15 cellular contexts compared by ENCODE assay signal in the genomic region with DNA sequence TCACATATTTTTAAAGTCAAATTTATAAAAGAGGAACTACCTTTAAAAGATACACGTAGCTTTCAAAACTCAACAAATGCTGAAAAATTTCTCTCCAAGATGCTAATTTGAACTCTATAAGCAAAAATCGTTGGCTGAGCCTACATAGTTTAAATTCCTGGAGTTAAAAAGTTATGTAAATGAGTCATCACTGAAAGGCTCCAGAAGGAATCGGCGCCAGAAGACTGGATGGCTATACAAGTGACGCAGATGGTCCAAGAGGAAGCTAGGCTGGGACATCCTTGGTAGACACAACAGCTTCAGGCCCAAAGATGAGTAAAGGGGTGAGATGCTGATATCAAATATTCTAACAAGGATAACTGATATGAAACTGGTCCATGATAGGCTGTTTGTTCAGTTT. TPM values are rescaled to one million over a fixed set of nuclear protein-coding genes. Genes with fewer than 3 reads are reported as not detected.
DNase-seq lines count a peak whose midpoint lies in the region; ATAC-seq, FAIRE-seq and TF ChIP-seq lines count a peak whose summit lies in the region.
"Had no signal": no experiment of that assay in that cellular context is flagged by ENCODE, and none has a peak within 500 bp of the region (broad histone marks: within the 10 kb centered on the region; RNA-seq: fewer than 3 reads in every experiment).

No MANE protein-coding gene starts in this region.

- DNase-seq in AG08395 (ENCODE audit: low spot score) (peak; percentile 84), HT1080 (ENCODE audit: low read depth) (peak; percentile 89), astrocyte (ENCODE audit: low read depth) (peak; percentile 92), hepatocyte (ENCODE audit: low spot score) (peak; percentile 13), cortex of kidney (lab: John Stamatoyannopoulos, UW) (no peak)
- no peak for DNase-seq in activated CD8-positive, alpha-beta memory T cell treated with anti-CD3 and anti-CD28 coated beads, Interleukin-2, amount 50 U/mL, for 48 hours
- DNase-seq: activated CD8-positive, alpha-beta T cell treated with anti-CD3 and anti-CD28 coated beads, Interleukin-2, amount 10 ng/mL, durations not matched to agents 7 days and 5 days; activated naive CD4-positive, alpha-beta T cell treated with anti-CD3 and anti-CD28 coated beads, Interleukin-2, amount 50 U/mL, for 16 hours; hypothalamus; OCI-M1 had no signal

- H3K4me3 ChIP-seq in astrocyte (ENCODE audit: insufficient read depth, low read depth, low read length), result no peak overlapping the region
- no peak overlapping the region for H3K4me3 ChIP-seq in hepatocyte

- no peaks in the 10 kb centered on the region for H3K27me3 ChIP-seq in astrocyte (ENCODE audit: insufficient read depth, low read length)
- H3K27me3 ChIP-seq in hepatocyte, result no peaks in the 10 kb centered on the region

- H3K4me1 ChIP-seq in astrocyte (ENCODE audit: insufficient read depth, low read length) (peaks cover 12% of the 10 kb centered on the region), hepatocyte (ENCODE audit: insufficient read depth) (no peaks in the 10 kb centered on the region)

- WGBS in hepatocyte (ENCODE audit: low lambda C conversion rate, missing lambda C conversion rate), result 66% methylated on average over 5 of the region's 5 CpGs

- H3K27ac ChIP-seq in astrocyte (ENCODE audit: low read depth, low read length), result peak overlapping the region; percentile 76
- no peak overlapping the region for H3K27ac ChIP-seq in hepatocyte
- H3K27ac ChIP-seq: C4-2B, parathyroid adenoma had no signal

- peak overlapping the region; percentile 51 for H3K9ac ChIP-seq in astrocyte (ENCODE audit: low read length)
- H3K9ac ChIP-seq: parathyroid adenoma had no signal

- H3K36me3 ChIP-seq in astrocyte (ENCODE audit: insufficient read depth, low read length) (no peaks in the 10 kb centered on the region), hepatocyte (replicated peaks; ENCODE audit: insufficient read depth, low read depth) (no peaks in the 10 kb centered on the region)

- H3K36me3 Mint-ChIP-seq in astrocyte (ENCODE audit: low read depth, unreplicated experiment), result no peaks in the 10 kb centered on the region
- H3K36me3 Mint-ChIP-seq: stimulated activated memory B cell treated with anti-CD40 and anti-IgM and Interleukin-4, amounts not matched to agents 10 μg/mL and 1 μg/mL and 100 μg/mL, for 72 hours had no signal

- no peaks in the 10 kb centered on the region for H3K9me3 Mint-ChIP-seq in astrocyte (ENCODE audit: unreplicated experiment)
- H3K9me3 Mint-ChIP-seq: stimulated activated memory B cell treated with anti-CD40 and anti-IgM and Interleukin-4, amounts not matched to agents 10 μg/mL and 1 μg/mL and 100 μg/mL, for 72 hours had no signal

- peaks cover 5% of the 10 kb centered on the region for H3K4me1 Mint-ChIP-seq in astrocyte (ENCODE audit: low read depth, unreplicated experiment)
- H3K4me1 Mint-ChIP-seq: stimulated activated memory B cell treated with anti-CD40 and anti-IgM and Interleukin-4, amounts not matched to agents 10 μg/mL and 1 μg/mL and 100 μg/mL, for 72 hours had no signal

- TF ChIP-seq CTCF in astrocyte (IDR thresholded peaks at IDR 0.05; ENCODE audit: insufficient read depth, low read depth, low read length), result no peak
- no peak for TF ChIP-seq CTCF in hepatocyte (IDR thresholded peaks at IDR 0.05; ENCODE audit: poor library complexity)

- H3K27ac Mint-ChIP-seq in astrocyte (ENCODE audit: unreplicated experiment), result peak overlapping the region; percentile 20
- H3K27ac Mint-ChIP-seq: activated CD8-positive, alpha-beta T cell treated with anti-CD3 and anti-CD28 coated beads, Interleukin-2, amount 10 ng/mL, durations not matched to agents 7 days and 5 days; stimulated activated memory B cell treated with anti-CD40 and anti-IgM and Interleukin-4, amounts not matched to agents 10 μg/mL and 1 μg/mL and 100 μg/mL, for 72 hours had no signal

- no peaks in the 10 kb centered on the region for H3K79me2 ChIP-seq in astrocyte (ENCODE audit: insufficient read depth, low read length)
- H3K79me2 ChIP-seq in hepatocyte, result no peaks in the 10 kb centered on the region
- H3K79me2 ChIP-seq: parathyroid adenoma had no signal

- ATAC-seq in GM19324 (IDR thresholded peaks at IDR 0.05; ENCODE audit: low FRiP score, unreplicated experiment) (no peak), HG03025 (IDR thresholded peaks at IDR 0.05; ENCODE audit: low FRiP score, unreplicated experiment) (no peak)
- ATAC-seq: activated CD8-positive, alpha-beta T cell treated with anti-CD3 and anti-CD28 coated beads, Interleukin-2, amount 10 ng/mL, durations not matched to agents 7 days and 5 days; stimulated activated memory B cell treated with anti-CD40 and anti-IgM and Interleukin-4, amounts not matched to agents 10 μg/mL and 1 μg/mL and 100 μg/mL, for 72 hours had no signal

- no peaks in the 10 kb centered on the region for H3K9me2 ChIP-seq in hepatocyte (replicated peaks; ENCODE audit: insufficient read depth)

- H2AFZ ChIP-seq in astrocyte (ENCODE audit: low read depth, low read length) (peak overlapping the region; percentile 25), hepatocyte (no peak overlapping the region)

- no peaks in the 10 kb centered on the region for H4K20me1 ChIP-seq in astrocyte (ENCODE audit: insufficient read depth, low read length)
- H4K20me1 ChIP-seq in hepatocyte (ENCODE audit: insufficient read depth, poor library complexity, severe bottlenecking), result no peaks in the 10 kb centered on the region

- no peaks in the 10 kb centered on the region for H3K9me3 ChIP-seq in astrocyte (ENCODE audit: insufficient read depth, low read depth, low read length)
- no peaks in the 10 kb centered on the region for H3K9me3 ChIP-seq in hepatocyte (ENCODE audit: low read depth)

- H3K4me2 ChIP-seq in astrocyte (ENCODE audit: low read length), result peak overlapping the region; percentile 61
- H3K4me2 ChIP-seq in hepatocyte, result no peak overlapping the region

- no peaks in the 10 kb centered on the region for H3K27me3 Mint-ChIP-seq in astrocyte (ENCODE audit: low read depth, unreplicated experiment)
- H3K27me3 Mint-ChIP-seq: stimulated activated memory B cell treated with anti-CD40 and anti-IgM and Interleukin-4, amounts not matched to agents 10 μg/mL and 1 μg/mL and 100 μg/mL, for 72 hours had no signal

- peak; percentile 68 for FAIRE-seq in astrocyte (lab: Jason Lieb, UNC)

- no peak overlapping the region for H3K4me3 Mint-ChIP-seq in astrocyte (ENCODE audit: unreplicated experiment)
- H3K4me3 Mint-ChIP-seq: activated CD8-positive, alpha-beta T cell treated with anti-CD3 and anti-CD28 coated beads, Interleukin-2, amount 10 ng/mL, durations not matched to agents 7 days and 5 days; stimulated activated memory B cell treated with anti-CD40 and anti-IgM and Interleukin-4, amounts not matched to agents 10 μg/mL and 1 μg/mL and 100 μg/mL, for 72 hours had no signal

RNA-seq across cellular contexts. Expression of gene DNAH6, which starts 22.8 kb away (rescaled TPM):
- total RNA-seq in HT1080 (2014; rRNA removed; shearing (Covaris generic)), result 0.10 and 0.16 TPM in 2 replicates
- polyA plus RNA-seq in HT1080 (2015; cell fraction: cytosol; rRNA removed), result 0.48 and 0.69 TPM in 2 replicates
- 1.2 TPM in 2 replicates for polyA plus RNA-seq in HT1080 (2015; cell fraction: nucleus; rRNA removed)
- total RNA-seq in astrocyte, result 0.20 and 0.24 TPM in 2 replicates
- 0.60 and 1.2 TPM in 2 replicates for total RNA-seq in hepatocyte
- polyA plus RNA-seq in hepatocyte, result 0.16 and 1.0 TPM in 2 replicates

RNA-seq across cellular contexts. Expression of gene SUCLG1, which starts 34.4 kb away (rescaled TPM):
- total RNA-seq in HT1080 (2014; rRNA removed; shearing (Covaris generic)), result 94.7 and 97.1 TPM in 2 replicates
- polyA plus RNA-seq in HT1080 (2015; cell fraction: cytosol; rRNA removed), result 115 and 122 TPM in 2 replicates
- polyA plus RNA-seq in HT1080 (2015; cell fraction: nucleus; rRNA removed), result 138 and 152 TPM in 2 replicates
- total RNA-seq in astrocyte (50.6 and 54.8 TPM in 2 replicates), hepatocyte (168 and 190 TPM in 2 replicates)
- 145 and 164 TPM in 2 replicates for polyA plus RNA-seq in hepatocyte

Comparison
In these comparisons a context has a peak if more than half of its experiments do, and no peak if none do; other contexts are left out.
1. DNase-seq: peak in AG08395 (single experiment), HT1080 (single experiment), astrocyte (single experiment) and hepatocyte (single experiment); none in cortex of kidney (single experiment) and activated CD8-positive, alpha-beta memory T cell treated with anti-CD3 and anti-CD28 coated beads, Interleukin-2, amount 50 U/mL, for 48 hours (single experiment).